In the genomic region with DNA sequence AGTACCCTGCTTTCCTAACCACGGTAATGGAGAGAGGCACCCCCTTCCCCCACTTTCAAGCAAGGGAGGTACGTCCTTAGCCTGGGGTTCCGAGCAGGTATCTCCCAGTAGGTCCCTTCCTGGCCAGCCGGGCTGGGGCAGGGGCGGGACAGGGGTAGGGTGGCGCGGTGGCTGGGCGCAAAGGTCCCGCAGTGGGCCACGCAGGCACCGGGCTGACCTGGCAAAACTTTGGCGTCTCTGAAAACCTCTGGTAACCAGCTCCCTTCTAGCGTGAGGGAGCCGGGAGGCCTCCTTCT, we compare ENCODE assay signal across 11 cellular contexts. TPM values are rescaled to one million over a fixed set of nuclear protein-coding genes. Genes with fewer than 3 reads are reported as not detected.
DNase-seq lines count a peak whose midpoint lies in the region; ATAC-seq, FAIRE-seq and TF ChIP-seq lines count a peak whose summit lies in the region.
"Had no signal": no experiment of that assay in that cellular context is flagged by ENCODE, and none has a peak within 500 bp of the region (broad histone marks: within the 10 kb centered on the region; RNA-seq: fewer than 3 reads in every experiment).

No MANE protein-coding gene starts in this region.

- CTCF ChIA-PET in GM12878 (lab: Yijun Ruan, JAX), result no interaction called here

- peaks cover 71% of the 10 kb centered on the region for H3K27me3 Mint-ChIP-seq in H9 (ENCODE audit: low read depth)

- no peak overlapping the region for H4K8ac ChIP-seq in H9 (replicated peaks; ENCODE audit: insufficient read length, low read depth, low read length)

- H3K27me3 ChIP-seq in H9 (ENCODE audit: insufficient read depth, low read length), result peaks cover 7% of the 10 kb centered on the region; the same call in 1 of the 2 replicates
- no peaks in the 10 kb centered on the region; a peak in 1 of 4 replicates for H3K27me3 ChIP-seq in GM12878 (replicated peaks in 1 of 2; ENCODE audit: control insufficient read depth in 2 of 2, insufficient read depth in 2 of 2, low read length in 1 of 2)
- H3K27me3 ChIP-seq in iPS-20b (ENCODE audit: insufficient read depth, low read length), result peaks cover 50% of the 10 kb centered on the region
- H3K27me3 ChIP-seq in smooth muscle cell (ENCODE audit: low read depth), result peaks cover 22% of the 10 kb centered on the region

- no TSS peak for BruUV-seq in GM12878 (replicated peaks; lab: Mats Ljungman, UMichigan)

- SMC1A ChIA-PET in GM12878 (lab: Charles Lee; ENCODE audit: uncharacterized antibody, unreplicated experiment), result no interaction called here

- peak overlapping the region; percentile 68 to 88 for H3K4me3 Mint-ChIP-seq in H9

- in situ Hi-C loops in GM12878 (cut with MboI), result no loop called here

- FAIRE-seq in GM12878 (lab: Jason Lieb, UNC), result no peak

- H3K4me1 Mint-ChIP-seq in H9, result peaks cover 12 to 19% of the 10 kb centered on the region in 2 experiments

- RAD21 ChIA-PET in GM12878 (lab: Charles Lee; ENCODE audit: unreplicated experiment), result no interaction called here

- H4K5ac ChIP-seq in H9 (ENCODE audit: insufficient read length, low read depth, low read length), result no peak overlapping the region

- no peak overlapping the region for H2BK12ac ChIP-seq in H9 (ENCODE audit: insufficient read length, low read depth, low read length)

- H3K27ac ChIP-seq in H9 (ENCODE audit: insufficient read length, low read depth, low read length) (no peak overlapping the region), GM12878 (ENCODE audit: control insufficient read depth, insufficient read depth) (no peak overlapping the region), iPS-20b (ENCODE audit: low read length) (no peak overlapping the region), smooth muscle cell (ENCODE audit: low read depth) (no peak overlapping the region)

- no peak overlapping the region for H2AK5ac ChIP-seq in H9 (ENCODE audit: insufficient read length, low read length)

- TF ChIP-seq POLR2A in GM12878 (IDR thresholded peaks at IDR 0.05; ENCODE audit: low read depth, low read length), result no peak

- no peak overlapping the region for H3K27ac Mint-ChIP-seq in H9
- H3K27ac Mint-ChIP-seq: T-helper 2 cell treated with Interferon-gamma antibody and Interleukin-4, amounts not matched to agents 5 μg/mL and 100 μg/mL, for 36 hours had no signal

- H3K18ac ChIP-seq in H9 (ENCODE audit: insufficient read length, low read depth, low read length), result no peak overlapping the region

- no peak overlapping the region for H3K56ac ChIP-seq in H9 (ENCODE audit: insufficient read length, low read depth, low read length)

- H2BK20ac ChIP-seq in H9 (ENCODE audit: low read depth, low read length, poor library complexity, severe bottlenecking), result no peak overlapping the region

- intact Hi-C loops in GM12878 (cut with micrococcal nuclease; ENCODE audit: unreplicated experiment), result no loop called here

- H3K36me3 ChIP-seq in GM12878 (ENCODE audit: control insufficient read depth in 2 of 2, insufficient read depth in 2 of 2, low read length in 1 of 2) (no peaks in the 10 kb centered on the region), iPS-20b (ENCODE audit: insufficient read depth, low read depth, low read length) (no peaks in the 10 kb centered on the region), smooth muscle cell (ENCODE audit: low read depth) (no peaks in the 10 kb centered on the region)

- H3K9me3 Mint-ChIP-seq in H9, result no peaks in the 10 kb centered on the region
- H3K9me3 Mint-ChIP-seq: T-helper 2 cell treated with Interferon-gamma antibody and Interleukin-4, amounts not matched to agents 5 μg/mL and 100 μg/mL, for 36 hours had no signal

- H3K79me2 ChIP-seq in H9 (ENCODE audit: insufficient read depth, low read length) (no peaks in the 10 kb centered on the region), GM12878 (ENCODE audit: control insufficient read depth, insufficient read depth, low read length) (no peaks in the 10 kb centered on the region), smooth muscle cell (ENCODE audit: low read depth) (no peaks in the 10 kb centered on the region)

- no peaks in the 10 kb centered on the region for H3K4me1 ChIP-seq in H9 (ENCODE audit: insufficient read depth, low read length)
- peaks cover 12% of the 10 kb centered on the region for H3K4me1 ChIP-seq in GM12878 (ENCODE audit: control insufficient read depth, insufficient read depth, low read length)
- no peaks in the 10 kb centered on the region for H3K4me1 ChIP-seq in iPS-20b (ENCODE audit: insufficient read depth, low read length)
- H3K4me1 ChIP-seq in smooth muscle cell (ENCODE audit: low read depth), result peaks cover 7% of the 10 kb centered on the region

- no peak for TF ChIP-seq RAD21 in GM12878 (IDR thresholded peaks at IDR 0.05; ENCODE audit: insufficient read depth, low read depth, low read length)

- H2BK5ac ChIP-seq in H9 (ENCODE audit: insufficient read length, low read length), result no peak overlapping the region

- H3K23me2 ChIP-seq in H9 (ENCODE audit: insufficient read length, low read depth, low read length, poor library complexity, severe bottlenecking), result peaks cover 4% of the 10 kb centered on the region

- DNase-seq in H9 (no peak), GM12878 (ENCODE audit: low read depth, low spot score) (no peak), smooth muscle cell (lab: John Stamatoyannopoulos, UW; ENCODE audit: unreplicated experiment) (no peak), foreskin melanocyte (no peak)
- DNase-seq: NCI-H1105 treated with DMSO at 0.1 percent for 48 hours, occipital lobe had no signal

- H2BK120ac ChIP-seq in H9 (ENCODE audit: low read depth, low read length, poor library complexity, severe bottlenecking), result no peak overlapping the region

- H3K4me2 ChIP-seq in H9 (ENCODE audit: insufficient read depth, insufficient read length, low read length) (peak overlapping the region; percentile 51), GM12878 (ENCODE audit: control insufficient read depth, insufficient read depth) (peak overlapping the region; percentile 75), smooth muscle cell (peak overlapping the region; percentile 89)

- H3K9ac ChIP-seq in H9 (ENCODE audit: extremely low read depth, insufficient read length, low read length) (no peak overlapping the region), GM12878 (ENCODE audit: control insufficient read depth, insufficient read depth, low read length) (no peak overlapping the region), iPS-20b (ENCODE audit: low read depth, low read length) (no peak overlapping the region), smooth muscle cell (ENCODE audit: low read depth) (no peak overlapping the region)

- no peak for TF ChIP-seq EP300 in GM12878 (IDR thresholded peaks at IDR 0.05; ENCODE audit: borderline replicate concordance in 1 of 2, control insufficient read depth in 1 of 2, low read depth in 2 of 2, low read length in 2 of 2)

- no peak overlapping the region for H2AFZ ChIP-seq in H9 (ENCODE audit: low read length)
- no peak overlapping the region for H2AFZ ChIP-seq in GM12878 (ENCODE audit: control insufficient read depth, low read depth, low read length)
- peak overlapping the region; percentile 76 for H2AFZ ChIP-seq in smooth muscle cell (ENCODE audit: low read depth)

- H4K20me1 ChIP-seq in H9 (ENCODE audit: control insufficient read depth, insufficient read depth, insufficient read length) (no peaks in the 10 kb centered on the region), GM12878 (ENCODE audit: control insufficient read depth, insufficient read depth) (no peaks in the 10 kb centered on the region), smooth muscle cell (ENCODE audit: low read depth) (no peaks in the 10 kb centered on the region)

- TF ChIP-seq CTCF in H9 (conservative IDR thresholded peaks at IDR 0.05) (no peak), GM12878 (IDR thresholded peaks at IDR 0.05 in 2 of 3, conservative IDR thresholded peaks at IDR 0.05 in 1 of 3; ENCODE audit: control insufficient read depth in 2 of 3, extremely low read depth in 1 of 3, insufficient read depth in 1 of 3, low read depth in 3 of 3, low read length in 3 of 3) (no peak), smooth muscle cell (IDR thresholded peaks at IDR 0.05; ENCODE audit: borderline replicate concordance, insufficient read depth, poor library complexity, severe bottlenecking) (no peak)

- H3F3A ChIP-seq in smooth muscle cell (ENCODE audit: low read depth), result no peaks in the 10 kb centered on the region

- no peaks in the 10 kb centered on the region for H3K36me3 Mint-ChIP-seq in H9 (ENCODE audit: insufficient read depth in 1 of 3, low read depth in 3 of 3)

- H3T11ph ChIP-seq in H9 (ENCODE audit: low read length), result no peak overlapping the region

- H3K23ac ChIP-seq in H9 (ENCODE audit: insufficient read length, low read depth, low read length), result no peak overlapping the region

- H4K91ac ChIP-seq in H9 (ENCODE audit: insufficient read length, low read depth, low read length), result no peak overlapping the region

- H3K9me3 ChIP-seq in H9 (ENCODE audit: control insufficient read depth, low read depth, low read length) (no peaks in the 10 kb centered on the region), GM12878 (replicated peaks; ENCODE audit: control insufficient read depth, insufficient read depth, low read length) (no peaks in the 10 kb centered on the region), iPS-20b (ENCODE audit: insufficient read depth, low read depth, low read length) (no peaks in the 10 kb centered on the region), smooth muscle cell (replicated peaks; ENCODE audit: low read depth) (no peaks in the 10 kb centered on the region)

- H3K14ac ChIP-seq in H9 (ENCODE audit: insufficient read depth, low read length), result no peak overlapping the region

- no CpG with 5 or more reads among the region's 14 CpGs for WGBS in H9 (ENCODE audit: extremely low coverage, insufficient read length, low lambda C conversion rate)
- WGBS in GM12878 (ENCODE audit: insufficient coverage, insufficient replicate concordance, low lambda C conversion rate, missing lambda C conversion rate), result 59% methylated on average over 12 of the region's 14 CpGs
- 35% methylated on average over 14 of the region's 14 CpGs for WGBS in smooth muscle cell (ENCODE audit: low lambda C conversion rate)

- H3K79me1 ChIP-seq in H9 (ENCODE audit: insufficient read depth, low read depth, low read length, poor library complexity, severe bottlenecking), result no peaks in the 10 kb centered on the region

- ATAC-seq in GM12878 (no peak), HG02840 (IDR thresholded peaks at IDR 0.05; ENCODE audit: low FRiP score, unreplicated experiment) (no peak), HG02798 (IDR thresholded peaks at IDR 0.05; ENCODE audit: poor library complexity, unreplicated experiment) (no peak), HG02610 (IDR thresholded peaks at IDR 0.05; ENCODE audit: unreplicated experiment) (no peak)

- no peak overlapping the region for H3K4ac ChIP-seq in H9 (ENCODE audit: low read depth, low read length)

- POLR2A ChIA-PET in GM12878 (lab: Charles Lee), result no interaction called here

- H3K4me3 ChIP-seq in GM12878 (peak overlapping the region; percentile 46; the same call in 1 of the 2 replicates), iPS-20b (ENCODE audit: low read length) (peak overlapping the region; percentile 72; the same call in 1 of the 2 replicates), smooth muscle cell (peak overlapping the region; percentile 56)

- no peak overlapping the region for H2BK15ac ChIP-seq in H9 (ENCODE audit: low read depth, low read length)

RNA-seq across cellular contexts. Expression of a gene that starts 0.3 kb away (rescaled TPM):
- 0.26 and 0.35 TPM in 2 replicates for total RNA-seq in H9 (2021)
- total RNA-seq in GM12878 (2013; cell fraction: nucleolus; rRNA removed), result 1.6 and 1.8 TPM in 2 replicates
- total RNA-seq in GM12878 (2014; rRNA removed), result 0.05 and 0.17 TPM in 2 replicates
- not detected in 2 replicates for total RNA-seq in GM12878 (2014; rRNA removed; fragmentation: Illumina TruSeq; extraction: Trizol)
- total RNA-seq in GM12878 (2021), result 0.19 and 0.23 TPM in 2 replicates
- not detected for polyA plus RNA-seq in GM12878 (2011; ENCODE audit: low read depth)
- not detected in 2 replicates for polyA plus RNA-seq in GM12878 (2011; rRNA removed)
- polyA plus RNA-seq in GM12878 (2011; cell fraction: cytosol; rRNA removed), result not detected in 2 replicates
- polyA plus RNA-seq in GM12878 (2011; cell fraction: nucleus; rRNA removed), result not detected in 2 replicates
- polyA plus RNA-seq in GM12878 (2012), result 0.11 TPM in 1 of 2 replicates, not detected in the other
- 0.03 TPM in 1 of 2 replicates, not detected in the other for polyA plus RNA-seq in GM12878 (2014; fragmentation: Illumina TruSeq; extraction: Trizol)
- not detected for polyA plus RNA-seq in GM12878 (2014; fragmentation: Nextera tagmentation; extraction: Ambion mirVana)
- 0.04 TPM in 1 of 2 replicates, not detected in the other for polyA plus RNA-seq in GM12878 (2014; rRNA removed)
- polyA plus RNA-seq in GM12878 (2016; fragmentation: Nextera tagmentation; extraction: Ambion mirVana), result not detected
- not detected in 2 replicates for polyA minus RNA-seq in GM12878 (2011; rRNA and poly(A)+ RNA removed)
- not detected in 2 replicates for polyA minus RNA-seq in GM12878 (2011; cell fraction: cytosol; rRNA and poly(A)+ RNA removed)
- not detected in 2 replicates for polyA minus RNA-seq in GM12878 (2011; cell fraction: nucleus; rRNA and poly(A)+ RNA removed)
- 0.99 and 5.8 TPM in 2 replicates for total RNA-seq in smooth muscle cell
- 1.9 TPM in 1 of 2 replicates, not detected in the other for polyA plus RNA-seq in smooth muscle cell
- total RNA-seq: occipital lobe had no signal

RNA-seq across cellular contexts. Expression of a gene that starts 54.4 kb away (rescaled TPM):
- total RNA-seq in H9 (2021), result not detected in 2 replicates
- total RNA-seq in GM12878 (2013; cell fraction: nucleolus; rRNA removed), result 0.21 TPM in 1 of 2 replicates, not detected in the other
- 0.23 TPM in 1 of 2 replicates, not detected in the other for total RNA-seq in GM12878 (2014; rRNA removed)
- 0.14 TPM in 1 of 2 replicates, not detected in the other for total RNA-seq in GM12878 (2014; rRNA removed; fragmentation: Illumina TruSeq; extraction: Trizol)
- 0.21 and 0.66 TPM in 2 replicates for total RNA-seq in GM12878 (2021)
- polyA plus RNA-seq in GM12878 (2011; ENCODE audit: low read depth), result not detected
- not detected in 2 replicates for polyA plus RNA-seq in GM12878 (2011; rRNA removed)
- not detected in 2 replicates for polyA plus RNA-seq in GM12878 (2011; cell fraction: cytosol; rRNA removed)
- polyA plus RNA-seq in GM12878 (2011; cell fraction: nucleus; rRNA removed), result 0.15 and 0.35 TPM in 2 replicates
- polyA plus RNA-seq in GM12878 (2012), result 0.12 and 0.15 TPM in 2 replicates
- 0.10 TPM in 1 of 2 replicates, not detected in the other for polyA plus RNA-seq in GM12878 (2014; fragmentation: Illumina TruSeq; extraction: Trizol)
- polyA plus RNA-seq in GM12878 (2014; fragmentation: Nextera tagmentation; extraction: Ambion mirVana), result under 1 TPM in 1 of 2 experiments, not detected in 1; 0.05 TPM
- polyA plus RNA-seq in GM12878 (2014; rRNA removed), result 0.52 and 0.90 TPM in 2 replicates
- polyA plus RNA-seq in GM12878 (2016; fragmentation: Nextera tagmentation; extraction: Ambion mirVana), result under 1 TPM in 1 of 2 experiments, not detected in 1; 0.24 TPM
- not detected in 2 replicates for polyA minus RNA-seq in GM12878 (2011; rRNA and poly(A)+ RNA removed)
- not detected in 2 replicates for polyA minus RNA-seq in GM12878 (2011; cell fraction: cytosol; rRNA and poly(A)+ RNA removed)
- polyA minus RNA-seq in GM12878 (2011; cell fraction: nucleus; rRNA and poly(A)+ RNA removed), result not detected in 2 replicates
- 5.0 and 13.8 TPM in 2 replicates for total RNA-seq in smooth muscle cell
- 3.7 and 13.6 TPM in 2 replicates for polyA plus RNA-seq in smooth muscle cell
- total RNA-seq: occipital lobe had no signal
